Comparison of ENCODE assay signal across 18 cellular contexts in the genomic region with DNA sequence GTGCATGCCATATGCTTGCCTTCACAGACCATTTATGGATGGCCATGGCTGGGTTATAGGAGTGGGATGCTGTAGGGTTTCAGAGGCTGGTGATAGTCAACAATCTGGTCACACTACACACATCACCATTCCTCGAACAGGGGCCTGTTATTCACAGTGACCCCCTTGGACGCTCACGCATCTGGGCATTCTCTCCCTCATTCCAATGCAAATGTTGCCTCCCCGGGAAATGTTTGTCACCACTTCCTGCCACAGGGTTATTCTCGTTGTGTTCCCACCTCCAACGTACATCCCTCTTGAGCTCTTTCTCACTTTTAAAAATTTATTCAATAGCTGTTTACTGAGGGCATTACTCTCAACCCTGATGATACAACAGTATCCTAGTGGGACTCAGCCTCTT.
DNase-seq lines count a peak whose midpoint lies in the region; ATAC-seq and TF ChIP-seq lines count a peak whose summit lies in the region.
"Had no signal": no experiment of that assay in that cellular context is flagged by ENCODE, and none has a peak within 500 bp of the region (broad histone marks: within the 10 kb centered on the region; RNA-seq: fewer than 3 reads in every experiment).

No MANE protein-coding gene starts in this region.

- no peaks in the 10 kb centered on the region for H3K9me3 ChIP-seq in cardiac muscle cell (ENCODE audit: low read depth)
- H3K9me3 ChIP-seq: heart left ventricle, upper lobe of left lung had no signal

- ATAC-seq in left cardiac atrium (no peak), HG02870 (IDR thresholded peaks at IDR 0.05; ENCODE audit: unreplicated experiment) (no peak)
- ATAC-seq: activated CD4-positive, CD25-positive, alpha-beta regulatory T cell treated with anti-CD3 and anti-CD28 coated beads, Interleukin-2, amount 50 U/mL, for 24 hours; stimulated activated naive CD8-positive, alpha-beta T cell treated with anti-CD3 and anti-CD28 coated beads, Interleukin-15, Interleukin-2, amounts not matched to agents 100 U/mL and 50 U/mL, for 24 hours had no signal

- H3K4me1 ChIP-seq in cardiac muscle cell (ENCODE audit: low read depth), result peaks cover 62% of the 10 kb centered on the region

- H3K27ac ChIP-seq in cardiac muscle cell, result peak overlapping the region; percentile 72
- H3K27ac ChIP-seq: heart left ventricle, upper lobe of left lung had no signal

- peaks cover 4% of the 10 kb centered on the region for H3K36me3 ChIP-seq in cardiac muscle cell
- H3K36me3 ChIP-seq: upper lobe of left lung had no signal

- no peak overlapping the region for H3K4me3 ChIP-seq in cardiac muscle cell
- H3K4me3 ChIP-seq: heart left ventricle, upper lobe of left lung had no signal

- TF ChIP-seq CTCF in cardiac muscle cell (IDR thresholded peaks at IDR 0.05; ENCODE audit: low read depth, low read length), result no peak

- intact Hi-C loops in left cardiac atrium (cut with DNase I), result no loop called here

- no peaks in the 10 kb centered on the region for H3K27me3 ChIP-seq in cardiac muscle cell
- H3K27me3 ChIP-seq: heart left ventricle, upper lobe of left lung had no signal

- DNase-seq in cardiac muscle cell (ENCODE audit: low read depth in 1 of 2, low spot score in 1 of 2), result no peak
- DNase-seq in left cardiac atrium, result no peak
- peak; percentile 46 for DNase-seq in dermis blood vessel endothelial cell
- peak; percentile 41 for DNase-seq in islet precursor cell
- no peak for DNase-seq in NCI-H774 (lab: John Stamatoyannopoulos, UW)
- no peak for DNase-seq in NCI-H1048 (lab: John Stamatoyannopoulos, UW)
- no peak for DNase-seq in AG08395 (ENCODE audit: low spot score)
- DNase-seq: activated effector memory CD4-positive, alpha-beta T cell treated with Interleukin-2 at 50 U/mL for 16 hours; heart left ventricle; NCI-H1436 treated with DMSO at 0.1 percent for 48 hours; NCI-H2227 treated with DMSO at 0.1 percent for 48 hours; NK-92 treated with Interleukin-12 subunit alpha and Interleukin-12 subunit beta, amount 100 ng/mL, for 24 hours; SIG-M5; stimulated activated naive CD8-positive, alpha-beta T cell treated with anti-CD3 and anti-CD28 coated beads, Interleukin-15, Interleukin-2, amounts not matched to agents 100 U/mL and 50 U/mL, for 24 hours; T-helper 2 cell; upper lobe of left lung had no signal

Comparison
In these comparisons a context has a peak if more than half of its experiments do, and no peak if none do; other contexts are left out.
1. DNase-seq: peak in dermis blood vessel endothelial cell (single experiment) and islet precursor cell (single experiment); none in cardiac muscle cell (0 of 2), left cardiac atrium (single experiment), NCI-H774 (single experiment), NCI-H1048 (single experiment) and AG08395 (single experiment).